Comparison of ENCODE assay signal across 10 cellular contexts in the genomic region with DNA sequence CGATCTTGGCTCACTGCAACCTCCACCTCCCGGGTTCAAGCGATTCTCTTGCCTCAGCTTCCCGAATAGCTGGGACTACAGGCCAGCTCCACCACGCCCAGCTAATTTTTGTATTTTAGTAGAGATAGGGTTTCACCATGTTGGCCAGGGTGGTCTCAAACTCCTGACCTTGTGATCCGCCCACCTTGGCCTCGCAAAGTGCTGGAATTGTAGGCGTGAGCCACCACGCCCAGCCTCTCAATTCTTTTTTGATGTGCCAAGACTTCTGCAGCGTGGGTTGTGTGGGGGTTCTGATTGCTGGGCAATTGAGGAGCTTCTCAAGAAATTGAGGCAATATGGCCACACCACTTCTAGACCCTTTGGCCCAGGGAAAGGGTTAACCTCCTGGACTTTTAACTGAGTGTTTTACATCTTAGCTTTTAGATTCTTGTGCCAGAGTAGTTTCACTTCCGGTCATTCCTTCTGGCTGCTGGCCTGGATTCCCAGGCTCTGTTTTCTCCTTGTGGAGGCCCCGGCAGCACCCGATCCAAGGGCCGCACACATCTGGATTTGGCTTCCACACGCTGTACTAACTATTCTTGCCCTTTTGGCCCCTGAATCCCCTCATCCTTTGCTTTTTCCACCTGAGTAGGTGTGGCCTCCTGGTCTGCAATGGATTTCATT. TPM values are rescaled to one million over a fixed set of nuclear protein-coding genes. Genes with fewer than 3 reads are reported as not detected.
DNase-seq lines count a peak whose midpoint lies in the region; ATAC-seq and TF ChIP-seq lines count a peak whose summit lies in the region.
"Had no signal": no experiment of that assay in that cellular context is flagged by ENCODE, and none has a peak within 500 bp of the region (broad histone marks: within the 10 kb centered on the region; RNA-seq: fewer than 3 reads in every experiment).

No MANE protein-coding gene starts in this region.

- intact Hi-C loops in activated CD4-positive, alpha-beta T cell treated with anti-CD3 and anti-CD28 coated beads for 36 hours (cut with DNase I, micrococcal nuclease), result no loop called here
- intact Hi-C loops in activated naive CD4-positive, alpha-beta T cell treated with anti-CD3 and anti-CD28 coated beads for 36 hours (cut with micrococcal nuclease), result loop anchor here (5.0 kb wide), 1 partner anchor 33 kb away; no protein-coding TSS in a partner anchor

- H3K27me3 ChIP-seq in OCI-LY1 (ENCODE audit: insufficient read depth, low read length), result no peaks in the 10 kb centered on the region
- H3K27me3 ChIP-seq in fibroblast of lung (ENCODE audit: control insufficient read depth, insufficient read depth, low read length), result no peaks in the 10 kb centered on the region
- H3K27me3 ChIP-seq in upper lobe of left lung, result no peaks in the 10 kb centered on the region

- H3K36me3 Mint-ChIP-seq in activated CD4-positive, alpha-beta T cell treated with anti-CD3 and anti-CD28 coated beads for 36 hours (ENCODE audit: low read depth), result peaks cover 10% of the 10 kb centered on the region
- H3K36me3 Mint-ChIP-seq in activated naive CD4-positive, alpha-beta T cell treated with anti-CD3 and anti-CD28 coated beads for 36 hours (ENCODE audit: low read depth), result peaks cover 3% of the 10 kb centered on the region

- H3K4me1 ChIP-seq in OCI-LY1 (ENCODE audit: insufficient read depth, low read length, severe bottlenecking) (peaks cover 81% of the 10 kb centered on the region), fibroblast of lung (ENCODE audit: control insufficient read depth, extremely low read depth, insufficient read depth, low read length) (peaks cover 12% of the 10 kb centered on the region), upper lobe of left lung (peaks cover 22 to 36% (median 27%) of the 10 kb centered on the region in 4 donors)

- H3K4me1 Mint-ChIP-seq in activated CD4-positive, alpha-beta T cell treated with anti-CD3 and anti-CD28 coated beads for 36 hours, result peaks cover 45% of the 10 kb centered on the region
- peaks cover 36% of the 10 kb centered on the region for H3K4me1 Mint-ChIP-seq in activated naive CD4-positive, alpha-beta T cell treated with anti-CD3 and anti-CD28 coated beads for 36 hours (ENCODE audit: low read depth)

- TF ChIP-seq CTCF in OCI-LY1 (IDR thresholded peaks at IDR 0.05; ENCODE audit: low read length) (no peak), fibroblast of lung (conservative IDR thresholded peaks at IDR 0.05 in 1 of 2, IDR thresholded peaks at IDR 0.05 in 1 of 2; ENCODE audit: low read depth in 1 of 2, low read length in 2 of 2) (no peak), upper lobe of left lung (IDR thresholded peaks at IDR 0.05) (no peak)

- no peaks in the 10 kb centered on the region for H3K9me3 Mint-ChIP-seq in activated CD4-positive, alpha-beta T cell treated with anti-CD3 and anti-CD28 coated beads for 36 hours (ENCODE audit: low read depth)
- no peaks in the 10 kb centered on the region for H3K9me3 Mint-ChIP-seq in activated naive CD4-positive, alpha-beta T cell treated with anti-CD3 and anti-CD28 coated beads for 36 hours
- H3K9me3 Mint-ChIP-seq: T-helper 1 cell treated with Interleukin-12 subunit alpha and Interleukin-12 subunit beta and Interleukin-4 antibody, amounts not matched to agents 30 μg/mL and 1 μg/mL, for 36 hours had no signal

- no peaks in the 10 kb centered on the region for H3K9me2 ChIP-seq in OCI-LY1 (ENCODE audit: low read depth, low read length)

- H3K4me2 ChIP-seq in OCI-LY1 (ENCODE audit: low read length) (peak overlapping the region; percentile 57), fibroblast of lung (ENCODE audit: extremely low read depth, insufficient read depth, low read length) (peak overlapping the region; percentile 74)

- DNase-seq in fibroblast of lung (ENCODE audit: low read depth in 2 of 2) (peak; percentile 59 to 77), myocyte (ENCODE audit: low read depth) (peak; percentile 46), upper lobe of left lung (peak in 1 of 2 donors; percentile 29), NCI-H1436 treated with DMSO at 0.1 percent for 48 hours (lab: John Stamatoyannopoulos, UW) (no peak), NOMO-1 (lab: John Stamatoyannopoulos, UW; ENCODE audit: unreplicated experiment in 2 of 2) (no peak)
- DNase-seq in activated CD4-positive, alpha-beta T cell treated with anti-CD3 and anti-CD28 coated beads for 36 hours, result no peak
- DNase-seq in activated naive CD4-positive, alpha-beta T cell treated with anti-CD3 and anti-CD28 coated beads for 36 hours, result no peak
- DNase-seq: activated naive CD4-positive, alpha-beta T cell treated with Interleukin-2 at 50 U/mL for 16 hours had no signal

- no peak overlapping the region for H2AFZ ChIP-seq in OCI-LY1 (ENCODE audit: low read length)
- H2AFZ ChIP-seq in fibroblast of lung (ENCODE audit: low read length), result no peak overlapping the region

- H4K20me1 ChIP-seq in OCI-LY1 (ENCODE audit: insufficient read depth, low read length), result no peaks in the 10 kb centered on the region
- no peaks in the 10 kb centered on the region for H4K20me1 ChIP-seq in fibroblast of lung (ENCODE audit: control insufficient read depth, extremely low read depth, insufficient read depth, low read length)

- CTCF ChIA-PET in activated CD4-positive, alpha-beta T cell treated with anti-CD3 and anti-CD28 coated beads for 36 hours (lab: Charles Lee), result interaction anchor here (2.5 kb wide), 1 partner anchor 39 kb away, joined by 7 read pairs; no protein-coding TSS in a partner anchor
- CTCF ChIA-PET in activated naive CD4-positive, alpha-beta T cell treated with anti-CD3 and anti-CD28 coated beads for 36 hours (lab: Charles Lee), result interaction anchor here (0.7 kb wide), 1 partner anchor 50 kb away, joined by 3 read pairs; no protein-coding TSS in a partner anchor

- H3K27me3 Mint-ChIP-seq in activated CD4-positive, alpha-beta T cell treated with anti-CD3 and anti-CD28 coated beads for 36 hours, result no peaks in the 10 kb centered on the region
- no peaks in the 10 kb centered on the region for H3K27me3 Mint-ChIP-seq in activated naive CD4-positive, alpha-beta T cell treated with anti-CD3 and anti-CD28 coated beads for 36 hours (ENCODE audit: low read depth)

- H3K27ac ChIP-seq in OCI-LY1 (ENCODE audit: low read depth, low read length, poor library complexity, severe bottlenecking) (peak overlapping the region; percentile 98), fibroblast of lung (ENCODE audit: insufficient read depth, low read length) (peak overlapping the region; percentile 43), upper lobe of left lung (peak overlapping the region; percentile 64 to 76 (median 74))

- H3K9me3 ChIP-seq in OCI-LY1 (ENCODE audit: low read length), result no peaks in the 10 kb centered on the region
- no peaks in the 10 kb centered on the region for H3K9me3 ChIP-seq in fibroblast of lung (ENCODE audit: control insufficient read depth, insufficient read depth, low read depth, low read length)
- H3K9me3 ChIP-seq in upper lobe of left lung, result no peaks in the 10 kb centered on the region

- H3K79me2 ChIP-seq in OCI-LY1 (ENCODE audit: insufficient read depth, low read length) (peaks cover 87% of the 10 kb centered on the region), fibroblast of lung (ENCODE audit: control insufficient read depth, insufficient read depth, low read length) (peaks cover 82% of the 10 kb centered on the region)

- no peaks in the 10 kb centered on the region for H3F3A ChIP-seq in OCI-LY1 (ENCODE audit: insufficient read depth, low read length)

- H3K36me3 ChIP-seq in OCI-LY1 (ENCODE audit: insufficient read depth, low read length) (peaks cover 30% of the 10 kb centered on the region), fibroblast of lung (ENCODE audit: control insufficient read depth, insufficient read depth, low read length) (no peaks in the 10 kb centered on the region), upper lobe of left lung (no peaks in the 10 kb centered on the region)

- peak; percentile 34 to 65 for ATAC-seq in upper lobe of left lung (ENCODE audit: low FRiP score in 2 of 2)
- ATAC-seq in activated CD4-positive, alpha-beta T cell treated with anti-CD3 and anti-CD28 coated beads for 36 hours, result no peak

- peak overlapping the region; percentile 9; the same call in 1 of the 2 replicates for H3K9ac ChIP-seq in OCI-LY1 (ENCODE audit: low read length)
- H3K9ac ChIP-seq in fibroblast of lung (ENCODE audit: insufficient read depth, low read length), result no peak overlapping the region

- POLR2A ChIA-PET in activated CD4-positive, alpha-beta T cell treated with anti-CD3 and anti-CD28 coated beads for 36 hours (lab: Charles Lee), result no interaction called here

- TF ChIP-seq POLR2A in upper lobe of left lung (IDR thresholded peaks at IDR 0.05), result no peak

- no peak overlapping the region for H3K4me3 Mint-ChIP-seq in activated CD4-positive, alpha-beta T cell treated with anti-CD3 and anti-CD28 coated beads for 36 hours
- H3K4me3 Mint-ChIP-seq in activated naive CD4-positive, alpha-beta T cell treated with anti-CD3 and anti-CD28 coated beads for 36 hours, result no peak overlapping the region
- H3K4me3 Mint-ChIP-seq: T-helper 1 cell treated with Interleukin-12 subunit alpha and Interleukin-12 subunit beta and Interleukin-4 antibody, amounts not matched to agents 30 μg/mL and 1 μg/mL, for 36 hours had no signal

- H3K27ac Mint-ChIP-seq in activated CD4-positive, alpha-beta T cell treated with anti-CD3 and anti-CD28 coated beads for 36 hours, result no peak overlapping the region
- no peak overlapping the region for H3K27ac Mint-ChIP-seq in activated naive CD4-positive, alpha-beta T cell treated with anti-CD3 and anti-CD28 coated beads for 36 hours
- H3K27ac Mint-ChIP-seq: T-helper 1 cell treated with Interleukin-12 subunit alpha and Interleukin-12 subunit beta and Interleukin-4 antibody, amounts not matched to agents 30 μg/mL and 1 μg/mL, for 36 hours had no signal

- no peak for TF ChIP-seq EP300 in upper lobe of left lung (IDR thresholded peaks at IDR 0.05)

- WGBS in upper lobe of left lung, 2 donors, result 53 to 57% methylated on average over 13 to 14 of the region's 15 CpGs

- H3K4me3 ChIP-seq in OCI-LY1 (ENCODE audit: low read depth, low read length, poor library complexity, severe bottlenecking), result peak overlapping the region; percentile 30
- peak overlapping the region in 2 of 4 experiments; percentile 25 to 30 for H3K4me3 ChIP-seq in fibroblast of lung (replicated peaks in 1 of 4; ENCODE audit: control extremely low read depth in 1 of 4, insufficient read depth in 1 of 4, low read depth in 3 of 4, low read length in 4 of 4)
- peak overlapping the region in 1 of 4 donors; percentile 25 for H3K4me3 ChIP-seq in upper lobe of left lung

RNA-seq across cellular contexts. Expression of a gene that starts 14.7 kb away (rescaled TPM):
- 35.7 and 61.1 TPM in 2 replicates for total RNA-seq in fibroblast of lung
- 28.1 and 53.1 TPM in 2 replicates for polyA plus RNA-seq in fibroblast of lung
- polyA plus RNA-seq in fibroblast of lung (2012), result 70.1 and 109 TPM in 2 replicates
- 168 and 225 TPM in 2 replicates for polyA minus RNA-seq in fibroblast of lung (ENCODE audit: low replicate concordance)
- 80.2 and 89.3 TPM in 2 replicates for total RNA-seq in myocyte
- 87.2 TPM for polyA plus RNA-seq in myocyte (2012)
- 100 to 1,000 TPM in 3 of 6 donors, 10 to 100 TPM in 3; 82.8 to 245 (median 108) TPM for total RNA-seq in upper lobe of left lung
- total RNA-seq in activated CD4-positive, alpha-beta T cell treated with anti-CD3 and anti-CD28 coated beads for 36 hours, result 100 to 1,000 TPM; 102 to 116 TPM
- total RNA-seq in activated naive CD4-positive, alpha-beta T cell treated with anti-CD3 and anti-CD28 coated beads for 36 hours, result 10 to 100 TPM; 88.6 to 98.6 TPM

RNA-seq across cellular contexts. Expression of a gene that starts 46.9 kb away (rescaled TPM):
- total RNA-seq in fibroblast of lung (27.7 and 29.2 TPM in 2 replicates), myocyte (33.8 and 44.3 TPM in 2 replicates), upper lobe of left lung (10 to 100 TPM; 20.2 to 46.1 (median 32.7) TPM)
- 7.0 and 8.1 TPM in 2 replicates for polyA plus RNA-seq in fibroblast of lung
- 13.8 and 17.2 TPM in 2 replicates for polyA plus RNA-seq in fibroblast of lung (2012)
- polyA minus RNA-seq in fibroblast of lung (ENCODE audit: low replicate concordance), result 6.5 and 9.0 TPM in 2 replicates
- polyA plus RNA-seq in myocyte (2012), result 18.3 TPM
- 10 to 100 TPM in 1 of 2 experiments, 1 to 10 TPM in 1; 8.6 to 15.5 TPM for total RNA-seq in activated CD4-positive, alpha-beta T cell treated with anti-CD3 and anti-CD28 coated beads for 36 hours
- 10 to 100 TPM; 11.0 to 12.7 TPM for total RNA-seq in activated naive CD4-positive, alpha-beta T cell treated with anti-CD3 and anti-CD28 coated beads for 36 hours

RNA-seq across cellular contexts. Expression of a gene that starts 47.1 kb away (rescaled TPM):
- total RNA-seq in fibroblast of lung (83.7 and 118 TPM in 2 replicates), myocyte (50.4 and 57.9 TPM in 2 replicates), upper lobe of left lung (10 to 100 TPM; 18.9 to 56.6 (median 49.5) TPM)
- polyA plus RNA-seq in fibroblast of lung, result 31.6 and 41.5 TPM in 2 replicates
- polyA plus RNA-seq in fibroblast of lung (2012), result 59.6 and 61.4 TPM in 2 replicates
- polyA minus RNA-seq in fibroblast of lung (ENCODE audit: low replicate concordance), result 67.4 and 81.6 TPM in 2 replicates
- polyA plus RNA-seq in myocyte (2012), result 78.6 TPM
- total RNA-seq in activated CD4-positive, alpha-beta T cell treated with anti-CD3 and anti-CD28 coated beads for 36 hours, result 10 to 100 TPM; 15.8 to 21.3 TPM
- total RNA-seq in activated naive CD4-positive, alpha-beta T cell treated with anti-CD3 and anti-CD28 coated beads for 36 hours, result 10 to 100 TPM; 22.7 to 25.4 TPM

Comparison
In these comparisons a context has a peak if more than half of its experiments do, and no peak if none do; other contexts are left out.
1. H3K27ac ChIP-seq: peak in every context shown above with its lines; median percentile 98 in OCI-LY1; 74 in upper lobe of left lung; 43 in fibroblast of lung.
2. DNase-seq: peak in fibroblast of lung (2 of 2) and myocyte (single experiment); none in activated CD4-positive, alpha-beta T cell treated with anti-CD3 and anti-CD28 coated beads for 36 hours (single experiment), activated naive CD4-positive, alpha-beta T cell treated with anti-CD3 and anti-CD28 coated beads for 36 hours (single experiment), NCI-H1436 treated with DMSO at 0.1 percent for 48 hours (single experiment) and NOMO-1 (0 of 2).